In genomic region chr1:213099682-213100399, GRCh38 we compare ENCODE assay signal across 21 cellular contexts. TPM values are rescaled to one million over a fixed set of nuclear protein-coding genes. Genes with fewer than 3 reads are reported as not detected.
A peak's percentile ranks its signal among the peaks of the same experiment; 100 is the strongest.
DNase-seq lines count a peak whose midpoint lies in the region; ATAC-seq, FAIRE-seq and TF ChIP-seq lines count a peak whose summit lies in the region.
"Had no signal": no experiment of that assay in that cellular context is flagged by ENCODE, and none has a peak within 500 bp of the region (broad histone marks: within the 10 kb centered on the region; RNA-seq: fewer than 3 reads in every experiment).

No MANE protein-coding gene starts in this region.

- TF ChIP-seq POLR2A in GM12891 (IDR thresholded peaks at IDR 0.05; ENCODE audit: low read depth, low read length) (no peak), prostate gland (IDR thresholded peaks at IDR 0.05) (no peak)

- H3K9me3 ChIP-seq in MM.1S (replicated peaks; ENCODE audit: insufficient read depth, low read length), result no peaks in the 10 kb centered on the region
- H3K9me3 ChIP-seq in prostate gland, result no peaks in the 10 kb centered on the region
- H3K9me3 ChIP-seq in pancreas, result no peaks in the 10 kb centered on the region
- H3K9me3 ChIP-seq in ascending aorta, result no peaks in the 10 kb centered on the region
- H3K9me3 ChIP-seq: A549, Caco-2 had no signal

- no peaks in the 10 kb centered on the region for H4K20me1 ChIP-seq in MM.1S (ENCODE audit: insufficient read depth, low read length)

- H3K9me2 ChIP-seq in MM.1S (replicated peaks; ENCODE audit: insufficient read depth, low read length), result no peaks in the 10 kb centered on the region

- peak overlapping the region; percentile 17; the same call in 1 of the 2 replicates for H3K4me2 ChIP-seq in MM.1S (ENCODE audit: low read depth, low read length)
- H3K4me2 ChIP-seq: A549 had no signal

- DNase-seq in GM12891 (ENCODE audit: insufficient read length, low spot score), result no peak
- DNase-seq in MM.1S, result peak; percentile 32
- peak; percentile 40 for DNase-seq in prostate gland (ENCODE audit: low spot score)
- no peak for DNase-seq in pancreas
- DNase-seq in NCI-H146 treated with DMSO at 0.1 percent for 48 hours (lab: John Stamatoyannopoulos, UW; ENCODE audit: unreplicated experiment), result no peak
- no peak for DNase-seq in ascending aorta (ENCODE audit: low spot score in 2 of 2)
- DNase-seq: AML-193; Caco-2; CD4-positive, alpha-beta T cell; DMS153; DMS79; GDM1; H9; IMR-90; KBM-7 had no signal

- TF ChIP-seq CTCF in MM.1S (IDR thresholded peaks at IDR 0.05; ENCODE audit: low read length) (no peak), VCaP (conservative IDR thresholded peaks at IDR 0.05) (no peak), prostate gland (IDR thresholded peaks at IDR 0.05) (no peak), pancreas (IDR thresholded peaks at IDR 0.05) (no peak), ascending aorta (IDR thresholded peaks at IDR 0.05) (no peak)

- H3K36me3 ChIP-seq in MM.1S (replicated peaks; ENCODE audit: insufficient read depth, low read length) (no peaks in the 10 kb centered on the region), prostate gland (no peaks in the 10 kb centered on the region), pancreas (no peaks in the 10 kb centered on the region), ascending aorta (peaks cover 0 to 22% of the 10 kb centered on the region in 2 donors)

- H3K4me1 ChIP-seq in MM.1S (ENCODE audit: low read length), result peaks cover 14% of the 10 kb centered on the region
- no peaks in the 10 kb centered on the region for H3K4me1 ChIP-seq in prostate gland (replicated peaks)
- no peaks in the 10 kb centered on the region for H3K4me1 ChIP-seq in pancreas
- no peaks in the 10 kb centered on the region for H3K4me1 ChIP-seq in ascending aorta
- H3K4me1 ChIP-seq: A549, Caco-2 had no signal

- H3K27ac ChIP-seq in MM.1S (ENCODE audit: low read length) (no peak overlapping the region), VCaP (peak overlapping the region; percentile 52), prostate gland (peak overlapping the region in 1 of 2 donors; percentile 44), pancreas (no peak overlapping the region), ascending aorta (no peak overlapping the region)
- H3K27ac ChIP-seq: A549, C4-2B had no signal

- WGBS in prostate gland, result 34% methylated on average over 4 of the region's 4 CpGs
- 67 to 76% methylated on average over 4 of the region's 4 CpGs for WGBS in pancreas, 2 donors

- no peaks in the 10 kb centered on the region for H3K79me2 ChIP-seq in MM.1S (ENCODE audit: low read length)

- intact Hi-C loops in prostate gland (cut with DNase I), result no loop called here
- intact Hi-C loops in pancreas (cut with DNase I), result no loop called here
- intact Hi-C loops in ascending aorta (cut with DNase I), result no loop called here

- H3K4me3 ChIP-seq in MM.1S (ENCODE audit: low read length) (no peak overlapping the region), prostate gland (no peak overlapping the region), pancreas (no peak overlapping the region), ascending aorta (no peak overlapping the region)
- H3K4me3 ChIP-seq: A549 had no signal

- ATAC-seq in pancreas, result no peak
- ATAC-seq: A549 had no signal

- H3F3A ChIP-seq in MM.1S (ENCODE audit: insufficient read depth, low read length), result no peaks in the 10 kb centered on the region

- no peak overlapping the region for H3K9ac ChIP-seq in MM.1S (ENCODE audit: low read length)

- FAIRE-seq in GM12891 (lab: Jason Lieb, UNC) (no peak), pancreas (lab: Jason Lieb, UNC) (no peak)
- FAIRE-seq: A549, GM18507, H1, HTR-8/SVneo had no signal

- no peaks in the 10 kb centered on the region for H3K27me3 ChIP-seq in MM.1S (replicated peaks; ENCODE audit: insufficient read depth, low read length)
- no peaks in the 10 kb centered on the region for H3K27me3 ChIP-seq in prostate gland (replicated peaks; ENCODE audit: insufficient read depth)
- H3K27me3 ChIP-seq in pancreas, result no peaks in the 10 kb centered on the region
- no peaks in the 10 kb centered on the region for H3K27me3 ChIP-seq in ascending aorta

- H2AFZ ChIP-seq in MM.1S (ENCODE audit: low read length), result no peak overlapping the region

TF ChIP-seq in GM12891, 5 proteins besides CTCF, POLR2A, EP300 and RAD21:
- peak; percentile 59 for TF ChIP-seq SPI1 (IDR thresholded peaks at IDR 0.05; ENCODE audit: low read depth, low read length)
- no peak for TF ChIP-seq PAX5 (IDR thresholded peaks at IDR 0.05; ENCODE audit: insufficient read depth, low read length, severe bottlenecking)
TF ChIP-seq in GM12891: peak in this region for 1.

RNA-seq across cellular contexts. Expression of gene RPS6KC1, which starts 48.8 kb away (rescaled TPM):
- 4.4 TPM for polyA plus RNA-seq in GM12891 (2012; ENCODE audit: low read depth, missing spikeins)
- total RNA-seq in prostate gland (10 to 100 TPM; 32.6 to 35.3 TPM), pancreas (10 to 100 TPM in 1 of 6 donors, 1 to 10 TPM in 5; 5.7 to 11.4 (median 7.2) TPM), ascending aorta (21.0 TPM)
- 1 to 10 TPM; 2.3 to 4.9 TPM for polyA plus RNA-seq in pancreas

Comparison
In these comparisons a context has a peak if more than half of its experiments do, and no peak if none do; other contexts are left out.
1. DNase-seq: peak in MM.1S (single experiment) and prostate gland (single experiment); none in GM12891 (single experiment), pancreas (0 of 6), NCI-H146 treated with DMSO at 0.1 percent for 48 hours (single experiment) and ascending aorta (0 of 2).